15 cellular contexts compared by ENCODE assay signal in genomic region chr19:52231154-52231565, GRCh38. TPM values are rescaled to one million over a fixed set of nuclear protein-coding genes. Genes with fewer than 3 reads are reported as not detected.
DNase-seq lines count a peak whose midpoint lies in the region; ATAC-seq and TF ChIP-seq lines count a peak whose summit lies in the region.
"Had no signal": no experiment of that assay in that cellular context is flagged by ENCODE, and none has a peak within 500 bp of the region (broad histone marks: within the 10 kb centered on the region; RNA-seq: fewer than 3 reads in every experiment).

No MANE protein-coding gene starts in this region.

- H3K36me3 ChIP-seq in gastrocnemius medialis = peaks cover 0 to 21% of the 10 kb centered on the region in 2 donors

- DNase-seq in activated naive CD8-positive, alpha-beta T cell treated with anti-CD3 and anti-CD28 coated beads for 36 hours = no peak
- DNase-seq in activated B cell treated with CpG ODN at 0.5 μM for 24 hours = no peak
- DNase-seq in globus pallidus (ENCODE audit: low spot score) = peak; percentile 5
- no peak for DNase-seq in omental fat pad (ENCODE audit: low spot score)
- DNase-seq in SKM-1 (lab: John Stamatoyannopoulos, UW; ENCODE audit: unreplicated experiment) = no peak
- no peak for DNase-seq in gastrocnemius medialis
- DNase-seq: colonic mucosa; DMS53; midbrain; MV-4-11; stimulated activated CD4-positive, alpha-beta T cell treated with anti-CD3 and anti-CD28 coated beads, Interleukin-12 subunit alpha, Interleukin-12 subunit beta, amount 100 ng/mL, for 4 hours had no signal

- no peaks in the 10 kb centered on the region for H3K9me3 Mint-ChIP-seq in activated naive CD8-positive, alpha-beta T cell (ENCODE audit: low read depth)
- H3K9me3 Mint-ChIP-seq in activated naive CD8-positive, alpha-beta T cell treated with anti-CD3 and anti-CD28 coated beads for 36 hours = no peaks in the 10 kb centered on the region
- H3K9me3 Mint-ChIP-seq in activated B cell treated with CpG ODN at 0.5 μM for 24 hours = no peaks in the 10 kb centered on the region

- peaks cover 3% of the 10 kb centered on the region for H3K4me1 Mint-ChIP-seq in activated naive CD8-positive, alpha-beta T cell (ENCODE audit: low read depth)
- H3K4me1 Mint-ChIP-seq in activated naive CD8-positive, alpha-beta T cell treated with anti-CD3 and anti-CD28 coated beads for 36 hours = peaks cover 9% of the 10 kb centered on the region
- H3K4me1 Mint-ChIP-seq in activated B cell treated with CpG ODN at 0.5 μM for 24 hours = no peaks in the 10 kb centered on the region

- ATAC-seq in activated B cell treated with CpG ODN at 0.5 μM for 24 hours (ENCODE audit: low read depth) (no peak), omental fat pad (ENCODE audit: low FRiP score) (no peak), GM21619 (IDR thresholded peaks at IDR 0.05; ENCODE audit: unreplicated experiment) (no peak), gastrocnemius medialis (no peak)

- intact Hi-C loops in activated B cell treated with CpG ODN at 0.5 μM for 24 hours (cut with micrococcal nuclease) = loop anchor here (5.0 to 10.0 kb wide), 3 partner anchors 39 to 456 kb away; partner anchors contain the start of genes PPP2R1A and ZNF613
- intact Hi-C loops in gastrocnemius medialis (cut with DNase I; ENCODE audit: low total_unique reads) = no loop called here

- H3K27me3 Mint-ChIP-seq in activated naive CD8-positive, alpha-beta T cell = no peaks in the 10 kb centered on the region
- no peaks in the 10 kb centered on the region for H3K27me3 Mint-ChIP-seq in activated naive CD8-positive, alpha-beta T cell treated with anti-CD3 and anti-CD28 coated beads for 36 hours
- no peaks in the 10 kb centered on the region for H3K27me3 Mint-ChIP-seq in activated B cell treated with CpG ODN at 0.5 μM for 24 hours

- no peak overlapping the region for H3K27ac ChIP-seq in gastrocnemius medialis
- H3K27ac ChIP-seq: colonic mucosa, parathyroid adenoma, SJSA1 had no signal

- in situ Hi-C loops in gastrocnemius medialis (cut with MboI; ENCODE audit: low sequenced_read_pairs in 4 of 4) = no loop called here

- peak overlapping the region; percentile 16 for H3K27ac Mint-ChIP-seq in activated naive CD8-positive, alpha-beta T cell
- no peak overlapping the region for H3K27ac Mint-ChIP-seq in activated naive CD8-positive, alpha-beta T cell treated with anti-CD3 and anti-CD28 coated beads for 36 hours
- H3K27ac Mint-ChIP-seq in activated B cell treated with CpG ODN at 0.5 μM for 24 hours = peak overlapping the region; percentile 19

- TF ChIP-seq CTCF in activated B cell treated with CpG ODN at 0.5 μM for 24 hours (IDR thresholded peaks at IDR 0.05) (no peak), omental fat pad (IDR thresholded peaks at IDR 0.05) (no peak), gastrocnemius medialis (IDR thresholded peaks at IDR 0.05 in 4 of 5, conservative IDR thresholded peaks at IDR 0.05 in 1 of 5) (no peak)

- CTCF ChIA-PET in activated B cell treated with CpG ODN at 0.5 μM for 24 hours (lab: Charles Lee) = interaction anchor here (1.2 kb wide), 1 partner anchor 91 kb away, joined by 3 read pairs; the partner anchor contains the start of gene ZNF616

- no peaks in the 10 kb centered on the region for H3K9me3 ChIP-seq in gastrocnemius medialis
- H3K9me3 ChIP-seq: colonic mucosa, SJSA1 had no signal

- no peaks in the 10 kb centered on the region for H3K4me1 ChIP-seq in gastrocnemius medialis
- H3K4me1 ChIP-seq: colonic mucosa, SJSA1 had no signal

- H3K4me3 ChIP-seq in gastrocnemius medialis = no peak overlapping the region
- H3K4me3 ChIP-seq: colonic mucosa, SJSA1 had no signal

- peaks cover 3% of the 10 kb centered on the region for H3K36me3 Mint-ChIP-seq in activated naive CD8-positive, alpha-beta T cell
- peaks cover 31% of the 10 kb centered on the region for H3K36me3 Mint-ChIP-seq in activated naive CD8-positive, alpha-beta T cell treated with anti-CD3 and anti-CD28 coated beads for 36 hours
- peaks cover 36% of the 10 kb centered on the region for H3K36me3 Mint-ChIP-seq in activated B cell treated with CpG ODN at 0.5 μM for 24 hours (ENCODE audit: low read depth)

- TF ChIP-seq POLR2A in gastrocnemius medialis (IDR thresholded peaks at IDR 0.05) = no peak

- H3K4me3 Mint-ChIP-seq in activated naive CD8-positive, alpha-beta T cell = no peak overlapping the region
- H3K4me3 Mint-ChIP-seq in activated naive CD8-positive, alpha-beta T cell treated with anti-CD3 and anti-CD28 coated beads for 36 hours = no peak overlapping the region
- no peak overlapping the region for H3K4me3 Mint-ChIP-seq in activated B cell treated with CpG ODN at 0.5 μM for 24 hours

- POLR2A ChIA-PET in activated B cell treated with CpG ODN at 0.5 μM for 24 hours (lab: Charles Lee) = interaction anchor here (2.0 kb wide), 1 partner anchor 42 kb away, joined by 6 read pairs; the partner anchor contains the start of gene PPP2R1A

- H3K27me3 ChIP-seq in gastrocnemius medialis = no peaks in the 10 kb centered on the region
- H3K27me3 ChIP-seq: colonic mucosa, SJSA1 had no signal

RNA-seq across cellular contexts. Expression of gene ZNF766, which starts 38.2 kb away (rescaled TPM):
- total RNA-seq in activated naive CD8-positive, alpha-beta T cell treated with anti-CD3 and anti-CD28 coated beads for 36 hours = 10 to 100 TPM; 28.6 to 31.4 TPM
- total RNA-seq in activated B cell treated with CpG ODN at 0.5 μM for 24 hours = 33.0 and 35.0 TPM in 2 replicates
- 10 to 100 TPM in 1 of 4 donors, 1 to 10 TPM in 3; 5.7 to 21.8 (median 8.3) TPM for total RNA-seq in omental fat pad
- total RNA-seq in gastrocnemius medialis = 10 to 100 TPM in 1 of 4 donors, 1 to 10 TPM in 3; 6.6 to 11.6 (median 7.7) TPM

RNA-seq across cellular contexts. Expression of gene PPP2R1A, which starts 41.3 kb away (rescaled TPM):
- total RNA-seq in activated naive CD8-positive, alpha-beta T cell treated with anti-CD3 and anti-CD28 coated beads for 36 hours = 100 to 1,000 TPM; 222 to 244 TPM
- total RNA-seq in activated B cell treated with CpG ODN at 0.5 μM for 24 hours = 244 and 245 TPM in 2 replicates
- total RNA-seq in omental fat pad = 100 to 1,000 TPM; 141 to 162 (median 156) TPM
- total RNA-seq in gastrocnemius medialis = 100 to 1,000 TPM; 263 to 302 (median 290) TPM

RNA-seq across cellular contexts. Expression of gene ZNF836, which starts 59.7 kb away (rescaled TPM):
- total RNA-seq in activated naive CD8-positive, alpha-beta T cell treated with anti-CD3 and anti-CD28 coated beads for 36 hours = 10 to 100 TPM; 10.0 to 12.0 TPM
- total RNA-seq in activated B cell treated with CpG ODN at 0.5 μM for 24 hours = 27.4 and 28.0 TPM in 2 replicates
- 10 to 100 TPM in 1 of 4 donors, 1 to 10 TPM in 3; 5.8 to 15.1 (median 7.3) TPM for total RNA-seq in omental fat pad
- total RNA-seq in gastrocnemius medialis = 1 to 10 TPM; 1.2 to 4.9 (median 2.3) TPM
